In the genomic region with DNA sequence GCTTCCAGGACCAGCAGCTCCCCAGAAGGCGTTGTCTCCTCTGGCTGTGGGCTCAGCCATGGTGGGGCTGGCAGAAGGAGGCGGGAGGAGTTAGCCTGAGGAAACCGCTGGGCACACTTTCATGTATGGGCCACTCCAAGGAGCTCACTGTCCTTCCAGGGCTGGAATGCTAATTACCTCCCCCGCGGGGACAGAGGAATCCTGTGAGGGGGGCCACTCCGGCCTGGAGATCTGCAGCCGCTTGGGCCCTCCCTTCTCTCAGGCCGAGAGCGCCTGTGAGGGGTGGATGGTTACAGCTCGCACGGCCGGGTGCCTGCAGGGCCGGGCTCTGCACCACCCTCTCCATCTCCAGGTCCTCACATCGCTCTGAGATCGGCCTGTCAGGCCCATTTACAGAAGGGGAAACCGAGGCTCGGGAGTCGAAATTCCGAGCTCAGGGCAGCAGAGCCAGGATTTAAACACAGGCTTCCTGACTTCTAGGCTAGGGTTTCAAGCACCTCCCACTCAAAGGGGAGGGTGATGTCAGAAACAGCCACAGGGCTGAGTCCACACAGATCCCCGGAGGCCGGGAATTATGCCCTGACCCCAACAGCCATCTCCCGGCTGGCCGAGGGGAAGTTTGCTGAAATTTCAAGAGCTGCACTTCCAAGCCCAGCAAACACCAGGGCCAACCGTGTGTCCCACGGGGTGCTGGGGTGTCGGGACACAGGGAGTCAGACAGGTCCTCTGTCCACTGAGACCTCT, we compare ENCODE assay signal across 13 cellular contexts. TPM values are rescaled to one million over a fixed set of nuclear protein-coding genes. Genes with fewer than 3 reads are reported as not detected.
A peak's percentile ranks its signal among the peaks of the same experiment; 100 is the strongest.
DNase-seq lines count a peak whose midpoint lies in the region; ATAC-seq and TF ChIP-seq lines count a peak whose summit lies in the region.
"Had no signal": no experiment of that assay in that cellular context is flagged by ENCODE, and none has a peak within 500 bp of the region (broad histone marks: within the 10 kb centered on the region; RNA-seq: fewer than 3 reads in every experiment).

No MANE protein-coding gene starts in this region.

- H3K9me3 Mint-ChIP-seq in MCF 10A (ENCODE audit: unreplicated experiment): no peaks in the 10 kb centered on the region
- H3K9me3 Mint-ChIP-seq: CD4-positive, CD25-positive, alpha-beta regulatory T cell; memory B cell had no signal

- DNase-seq in GM23248: peak; percentile 73
- DNase-seq in MCF 10A (ENCODE audit: unreplicated experiment): peak; percentile 39
- DNase-seq in hepatocyte (ENCODE audit: low spot score): peak; percentile 52
- peak in 1 of 2 donors; percentile 54 for DNase-seq in psoas muscle
- DNase-seq in NCI-H510A treated with DMSO at 0.1 percent for 48 hours (lab: John Stamatoyannopoulos, UW): no peak
- no peak for DNase-seq in MG63
- no peak for DNase-seq in GM20000 (ENCODE audit: low spot score)
- DNase-seq: activated gamma-delta T cell; CD4-positive, CD25-positive, alpha-beta regulatory T cell; MV-4-11; testis had no signal

- TF ChIP-seq CTCF in MCF 10A (IDR thresholded peaks at IDR 0.05; ENCODE audit: unreplicated experiment) (no peak), hepatocyte (IDR thresholded peaks at IDR 0.05; ENCODE audit: poor library complexity) (no peak), psoas muscle (IDR thresholded peaks at IDR 0.05) (no peak), GM20000 (IDR thresholded peaks at IDR 0.05; ENCODE audit: extremely low read depth, missing control alignments) (no peak)

- H2AFZ ChIP-seq in GM23248 (peak overlapping the region; percentile 86), hepatocyte (no peak overlapping the region)

- H3K4me1 ChIP-seq in GM23248 (ENCODE audit: insufficient read depth) (0 out of 2 replicates have a peak, but pooled peaks cover 10% of the 10 kb centered on the region), hepatocyte (ENCODE audit: insufficient read depth) (peaks cover 28% of the 10 kb centered on the region), psoas muscle (peaks cover 16% of the 10 kb centered on the region)

- H3K36me3 Mint-ChIP-seq in MCF 10A (ENCODE audit: insufficient read depth, unreplicated experiment): no peaks in the 10 kb centered on the region
- H3K36me3 Mint-ChIP-seq: CD4-positive, CD25-positive, alpha-beta regulatory T cell; memory B cell had no signal

- POLR2A ChIA-PET in MCF 10A (lab: Yijun Ruan, JAX): no interaction called here

- CTCF ChIA-PET in MCF 10A (lab: Yijun Ruan, JAX): interaction anchor here (0.6 kb wide), 2 partner anchors 36 to 382 kb away, joined by 3 to 6 read pairs; no protein-coding TSS in a partner anchor

- ATAC-seq in psoas muscle (peak in 3 of 4 donors; percentile 43 to 46 (median 45)), HG02870 (IDR thresholded peaks at IDR 0.05; ENCODE audit: unreplicated experiment) (no peak)

- H3K4me1 Mint-ChIP-seq in MCF 10A (ENCODE audit: insufficient read depth, unreplicated experiment): peaks cover 9% of the 10 kb centered on the region
- H3K4me1 Mint-ChIP-seq: CD4-positive, CD25-positive, alpha-beta regulatory T cell; memory B cell had no signal

- H3K79me2 ChIP-seq in GM23248 (ENCODE audit: insufficient read depth): no peaks in the 10 kb centered on the region
- H3K79me2 ChIP-seq in hepatocyte: no peaks in the 10 kb centered on the region

- H3F3A ChIP-seq in GM23248 (ENCODE audit: insufficient read depth): no peaks in the 10 kb centered on the region; the same call in 1 of the 2 replicates

- H3K4me2 ChIP-seq in GM23248 (ENCODE audit: unreplicated experiment) (peak overlapping the region; percentile 44), hepatocyte (peak overlapping the region; percentile 34)

- no peak overlapping the region for H3K27ac Mint-ChIP-seq in MCF 10A (ENCODE audit: low read depth, unreplicated experiment)
- H3K27ac Mint-ChIP-seq: CD4-positive, CD25-positive, alpha-beta regulatory T cell; memory B cell had no signal

- H3K27me3 ChIP-seq in GM23248 (replicated peaks; ENCODE audit: insufficient read depth) (no peaks in the 10 kb centered on the region), hepatocyte (no peaks in the 10 kb centered on the region), psoas muscle (ENCODE audit: insufficient read depth in 3 of 3, low read length in 2 of 3) (peaks cover 0 to 9% (median 2%) of the 10 kb centered on the region in 3 donors), MG63 (no peaks in the 10 kb centered on the region)
- H3K27me3 ChIP-seq: testis had no signal

- no peaks in the 10 kb centered on the region for H4K20me1 ChIP-seq in GM23248 (ENCODE audit: insufficient read depth)
- no peaks in the 10 kb centered on the region for H4K20me1 ChIP-seq in hepatocyte (ENCODE audit: insufficient read depth, poor library complexity, severe bottlenecking)

- no peaks in the 10 kb centered on the region for H3K36me3 ChIP-seq in GM23248 (ENCODE audit: low read depth)
- no peaks in the 10 kb centered on the region for H3K36me3 ChIP-seq in hepatocyte (replicated peaks; ENCODE audit: insufficient read depth, low read depth)
- no peaks in the 10 kb centered on the region for H3K36me3 ChIP-seq in psoas muscle (ENCODE audit: insufficient read depth in 1 of 2, low read depth in 1 of 2)
- no peaks in the 10 kb centered on the region for H3K36me3 ChIP-seq in MG63

- WGBS in GM23248 (ENCODE audit: low coverage in 1 of 2, low lambda C conversion rate in 2 of 2, missing lambda C conversion rate in 2 of 2), 2 experiments: 9 to 10% methylated on average over 26 of the region's 26 CpGs
- 38% methylated on average over 26 of the region's 26 CpGs for WGBS in hepatocyte (ENCODE audit: low lambda C conversion rate, missing lambda C conversion rate)
- WGBS in psoas muscle, 3 donors: 17 to 28% (median 24%) methylated on average over 24 to 26 of the region's 26 CpGs

- H3K9me2 ChIP-seq in GM23248 (ENCODE audit: insufficient read depth): no peaks in the 10 kb centered on the region
- no peaks in the 10 kb centered on the region for H3K9me2 ChIP-seq in hepatocyte (replicated peaks; ENCODE audit: insufficient read depth)

- H3K9me3 ChIP-seq in GM23248 (ENCODE audit: low read depth) (no peaks in the 10 kb centered on the region), hepatocyte (ENCODE audit: low read depth) (no peaks in the 10 kb centered on the region), psoas muscle (no peaks in the 10 kb centered on the region), MG63 (no peaks in the 10 kb centered on the region)
- H3K9me3 ChIP-seq: testis had no signal

- H3K27ac ChIP-seq in GM23248 (no peak overlapping the region), hepatocyte (no peak overlapping the region), psoas muscle (no peak overlapping the region)
- H3K27ac ChIP-seq: testis had no signal

- in situ Hi-C loops in GM23248 (cut with MboI): no loop called here

- peaks cover 10% of the 10 kb centered on the region for H3K27me3 Mint-ChIP-seq in MCF 10A (ENCODE audit: insufficient read depth, unreplicated experiment)
- H3K27me3 Mint-ChIP-seq: CD4-positive, CD25-positive, alpha-beta regulatory T cell; memory B cell had no signal

- intact Hi-C loops in MCF 10A (cut with micrococcal nuclease) (no loop called here), psoas muscle (cut with DNase I) (no loop called here)

- no peak overlapping the region for H3K4me3 Mint-ChIP-seq in MCF 10A (ENCODE audit: unreplicated experiment)
- H3K4me3 Mint-ChIP-seq: CD4-positive, CD25-positive, alpha-beta regulatory T cell; memory B cell had no signal

- peak overlapping the region; percentile 47 for H3K9ac ChIP-seq in GM23248

- H3K4me3 ChIP-seq in GM23248 (peak overlapping the region; percentile 43), hepatocyte (no peak overlapping the region), psoas muscle (no peak overlapping the region), MG63 (no peak overlapping the region)
- H3K4me3 ChIP-seq: testis had no signal

- BruUV-seq in MCF 10A (replicated peaks; lab: Mats Ljungman, UMichigan): no TSS peak

RNA-seq across cellular contexts. Expression of gene PDGFA, which starts 59.1 kb away (rescaled TPM):
- total RNA-seq in GM23248 (2014; rRNA removed; shearing (Covaris generic)): 8.4 and 9.4 TPM in 2 replicates
- 4.7 and 5.1 TPM in 2 replicates for polyA plus RNA-seq in GM23248 (2016; fragmentation: Nextera tagmentation; extraction: Ambion mirVana)
- 20.1 and 26.6 TPM in 2 replicates for total RNA-seq in MCF 10A (2022)
- total RNA-seq in hepatocyte: 56.6 and 63.1 TPM in 2 replicates
- polyA plus RNA-seq in hepatocyte: 22.3 and 30.7 TPM in 2 replicates
- total RNA-seq in psoas muscle: 10 to 100 TPM; 13.9 to 30.4 (median 19.2) TPM
- 10 to 100 TPM in 2 of 3 donors, 1 to 10 TPM in 1; 9.1 to 24.4 (median 15.3) TPM for polyA plus RNA-seq in psoas muscle
- 4.9 and 33.7 TPM in 2 replicates for total RNA-seq in MG63 (2014; rRNA removed; shearing (Covaris generic); ENCODE audit: low replicate concordance)
- polyA plus RNA-seq: CD4-positive, CD25-positive, alpha-beta regulatory T cell had no signal

Comparison
In these comparisons a context has a peak if more than half of its experiments do, and no peak if none do; other contexts are left out.
1. DNase-seq: peak in GM23248 (single experiment), MCF 10A (single experiment) and hepatocyte (single experiment); none in NCI-H510A treated with DMSO at 0.1 percent for 48 hours (single experiment), MG63 (single experiment) and GM20000 (single experiment).